23 cellular contexts compared by ENCODE assay signal in the genomic region with DNA sequence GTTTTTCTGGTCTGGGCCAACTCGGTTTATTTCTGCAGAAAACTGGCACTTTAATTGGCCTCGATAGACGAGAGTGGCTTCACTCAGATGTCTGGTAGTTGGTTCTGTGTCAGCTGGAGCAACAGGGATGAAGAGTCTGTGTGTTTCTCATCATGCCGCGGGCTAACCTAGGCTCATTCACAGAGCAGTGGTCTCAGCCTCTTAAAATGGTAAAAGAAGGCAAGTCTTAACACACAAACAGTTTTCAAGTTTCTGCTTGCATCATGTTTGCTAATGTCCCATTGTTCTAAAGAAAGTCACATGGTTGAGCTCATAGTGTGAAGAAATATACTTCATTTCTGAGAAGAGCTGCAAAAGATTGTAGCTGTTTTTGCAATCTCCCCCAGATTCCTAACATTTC. TPM values are rescaled to one million over a fixed set of nuclear protein-coding genes. Genes with fewer than 3 reads are reported as not detected.
A peak's percentile ranks its signal among the peaks of the same experiment; 100 is the strongest.
DNase-seq lines count a peak whose midpoint lies in the region; ATAC-seq, FAIRE-seq and TF ChIP-seq lines count a peak whose summit lies in the region.
"Had no signal": no experiment of that assay in that cellular context is flagged by ENCODE, and none has a peak within 500 bp of the region (broad histone marks: within the 10 kb centered on the region; RNA-seq: fewer than 3 reads in every experiment).

No MANE protein-coding gene starts in this region.

- TF ChIP-seq POLR2A in H54 (IDR thresholded peaks at IDR 0.05; ENCODE audit: low read depth, low read length), result no peak

- H3K9me3 ChIP-seq in lower lobe of right lung (no peaks in the 10 kb centered on the region), endodermal cell (ENCODE audit: control insufficient read depth, low read length) (no peaks in the 10 kb centered on the region)
- H3K9me3 ChIP-seq: spleen, vagina had no signal

- no peak overlapping the region for H3K27ac Mint-ChIP-seq in endodermal cell
- H3K27ac Mint-ChIP-seq in WTC11, result no peak overlapping the region
- H3K27ac Mint-ChIP-seq: activated naive CD8-positive, alpha-beta T cell treated with anti-CD3 and anti-CD28 coated beads, Interleukin-2, amount 10 ng/mL, durations not matched to agents 7 days and 5 days; activated T-cell treated with anti-CD3 and anti-CD28 coated beads, Interleukin-2, amount 50 U/mL, for 72 hours; natural killer cell; T-helper 2 cell treated with Interferon-gamma antibody and Interleukin-4, amounts not matched to agents 5 μg/mL and 100 μg/mL, for 36 hours had no signal

- H3K9ac ChIP-seq in endodermal cell (ENCODE audit: extremely low read depth, low read length, poor library complexity, severe bottlenecking), result no peak overlapping the region

- H3K36me3 Mint-ChIP-seq in endodermal cell (ENCODE audit: low read depth) (no peaks in the 10 kb centered on the region), WTC11 (no peaks in the 10 kb centered on the region)
- H3K36me3 Mint-ChIP-seq: activated naive CD8-positive, alpha-beta T cell treated with anti-CD3 and anti-CD28 coated beads, Interleukin-2, amount 10 ng/mL, durations not matched to agents 7 days and 5 days; natural killer cell had no signal

- H3K27me3 Mint-ChIP-seq in endodermal cell (ENCODE audit: insufficient read depth) (no peaks in the 10 kb centered on the region), WTC11 (ENCODE audit: low read depth) (no peaks in the 10 kb centered on the region)
- H3K27me3 Mint-ChIP-seq: activated naive CD8-positive, alpha-beta T cell treated with anti-CD3 and anti-CD28 coated beads, Interleukin-2, amount 10 ng/mL, durations not matched to agents 7 days and 5 days had no signal

- H3K4me1 ChIP-seq in lower lobe of right lung (no peaks in the 10 kb centered on the region), endodermal cell (ENCODE audit: control insufficient read depth, insufficient read depth, low read length) (no peaks in the 10 kb centered on the region)
- H3K4me1 ChIP-seq: vagina had no signal

- H3K4me1 Mint-ChIP-seq in endodermal cell, result peaks cover 1% of the 10 kb centered on the region
- peaks cover 3% of the 10 kb centered on the region for H3K4me1 Mint-ChIP-seq in WTC11
- H3K4me1 Mint-ChIP-seq: activated naive CD8-positive, alpha-beta T cell treated with anti-CD3 and anti-CD28 coated beads, Interleukin-2, amount 10 ng/mL, durations not matched to agents 7 days and 5 days had no signal

- intact Hi-C loops in lower lobe of right lung (cut with DNase I), result no loop called here

- ATAC-seq in lower lobe of right lung, result peak; percentile 21 to 47
- no peak for ATAC-seq in HG03439 (IDR thresholded peaks at IDR 0.05; ENCODE audit: unreplicated experiment)
- no peak for ATAC-seq in WTC11
- ATAC-seq: activated CD4-positive, CD25-positive, alpha-beta regulatory T cell treated with anti-CD3 and anti-CD28 coated beads, Interleukin-2, amount 50 U/mL, for 24 hours; activated T-cell treated with anti-CD3 and anti-CD28 coated beads, Interleukin-2, amount 50 U/mL, for 72 hours; HCT116; natural killer cell had no signal

- H3K4me3 Mint-ChIP-seq in endodermal cell (no peak overlapping the region), WTC11 (no peak overlapping the region)
- H3K4me3 Mint-ChIP-seq: activated naive CD8-positive, alpha-beta T cell treated with anti-CD3 and anti-CD28 coated beads, Interleukin-2, amount 10 ng/mL, durations not matched to agents 7 days and 5 days; activated T-cell treated with anti-CD3 and anti-CD28 coated beads, Interleukin-2, amount 50 U/mL, for 72 hours; natural killer cell; T-helper 2 cell treated with Interferon-gamma antibody and Interleukin-4, amounts not matched to agents 5 μg/mL and 100 μg/mL, for 36 hours had no signal

- H3K9me3 Mint-ChIP-seq in endodermal cell, result no peaks in the 10 kb centered on the region
- H3K9me3 Mint-ChIP-seq in WTC11, result no peaks in the 10 kb centered on the region
- H3K9me3 Mint-ChIP-seq: activated T-cell treated with anti-CD3 and anti-CD28 coated beads, Interleukin-2, amount 50 U/mL, for 72 hours; natural killer cell; T-helper 2 cell treated with Interferon-gamma antibody and Interleukin-4, amounts not matched to agents 5 μg/mL and 100 μg/mL, for 36 hours had no signal

- DNase-seq in H54 (ENCODE audit: insufficient read length, low spot score), result no peak
- peak; percentile 11 for DNase-seq in OCI-M1 (lab: John Stamatoyannopoulos, UW)
- peak; percentile 67 to 72 for DNase-seq in cardiac fibroblast (ENCODE audit: low read depth in 2 of 2)
- DNase-seq in lower lobe of right lung, result no peak
- DNase-seq in endodermal cell, result no peak
- no peak for DNase-seq in WTC11 (ENCODE audit: low spot score)
- DNase-seq in NCI-H1436 (lab: John Stamatoyannopoulos, UW), result no peak
- DNase-seq: activated CD8-positive, alpha-beta memory T cell treated with anti-CD3 and anti-CD28 coated beads for 24 hours; activated naive CD8-positive, alpha-beta T cell treated with anti-CD3 and anti-CD28 coated beads, Interleukin-2, amount 10 ng/mL, durations not matched to agents 7 days and 5 days; activated T-cell treated with anti-CD3 and anti-CD28 coated beads, Interleukin-2, amount 50 U/mL, for 72 hours; effector memory CD4-positive, alpha-beta T cell; natural killer cell; NCI-H146; NCI-H226; spleen; stimulated activated CD8-positive, alpha-beta memory T cell treated with anti-CD3 and anti-CD28 coated beads, Interleukin-4, amount 100 ng/mL, for 48 hours had no signal

- H3K27me3 ChIP-seq in lower lobe of right lung (ENCODE audit: low read depth), result no peaks in the 10 kb centered on the region
- H3K27me3 ChIP-seq in endodermal cell (ENCODE audit: control insufficient read depth, insufficient read depth, low read length, poor library complexity, severe bottlenecking), result no peaks in the 10 kb centered on the region
- H3K27me3 ChIP-seq: cardiac muscle cell, hepatocyte, spleen, vagina had no signal

- H3K27ac ChIP-seq in lower lobe of right lung, result peak overlapping the region; percentile 54
- H3K27ac ChIP-seq in endodermal cell (ENCODE audit: low read depth, low read length), result no peak overlapping the region
- H3K27ac ChIP-seq: cardiac muscle cell, hepatocyte, vagina had no signal

- 93 to 96% methylated on average over 5 of the region's 5 CpGs for WGBS in endodermal cell (ENCODE audit: insufficient coverage in 1 of 2, insufficient read length in 1 of 2), 2 experiments

- H3K4me3 ChIP-seq in cardiac fibroblast (replicated peaks in 1 of 2; ENCODE audit: low read depth in 2 of 2, low read length in 2 of 2) (no peak overlapping the region), lower lobe of right lung (no peak overlapping the region), endodermal cell (ENCODE audit: low read length) (no peak overlapping the region)
- H3K4me3 ChIP-seq: cardiac muscle cell, hepatocyte, spleen, vagina had no signal

- no peak for TF ChIP-seq CTCF in cardiac fibroblast (IDR thresholded peaks at IDR 0.05; ENCODE audit: low read depth, low read length)
- TF ChIP-seq CTCF in lower lobe of right lung (IDR thresholded peaks at IDR 0.05), result no peak
- TF ChIP-seq CTCF in endodermal cell (conservative IDR thresholded peaks at IDR 0.05), result no peak
- no peak for TF ChIP-seq CTCF in WTC11 (IDR thresholded peaks at IDR 0.05)

- FAIRE-seq in H54 (lab: Jason Lieb, UNC), result peak; percentile 45

- POLR2A ChIA-PET in WTC11 (lab: Charles Lee), result no interaction called here

- H3K36me3 ChIP-seq in lower lobe of right lung (no peaks in the 10 kb centered on the region), endodermal cell (ENCODE audit: control insufficient read depth, insufficient read depth, low read length) (no peaks in the 10 kb centered on the region)
- H3K36me3 ChIP-seq: cardiac muscle cell, spleen, vagina had no signal

- CTCF ChIA-PET in WTC11 (lab: Charles Lee), result interaction anchor here (1.6 kb wide), 1 partner anchor 20 kb away, joined by 7 read pairs; no protein-coding TSS in a partner anchor

TF ChIP-seq in WTC11, 78 proteins besides CTCF, POLR2A, EP300 and RAD21 (continues in another document):
- TF ChIP-seq, protein P1, sequence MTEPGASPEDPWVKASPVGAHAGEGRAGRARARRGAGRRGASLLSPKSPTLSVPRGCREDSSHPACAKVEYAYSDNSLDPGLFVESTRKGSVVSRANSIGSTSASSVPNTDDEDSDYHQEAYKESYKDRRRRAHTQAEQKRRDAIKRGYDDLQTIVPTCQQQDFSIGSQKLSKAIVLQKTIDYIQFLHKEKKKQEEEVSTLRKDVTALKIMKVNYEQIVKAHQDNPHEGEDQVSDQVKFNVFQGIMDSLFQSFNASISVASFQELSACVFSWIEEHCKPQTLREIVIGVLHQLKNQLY (CRISPR knock-in tag; IDR thresholded peaks at IDR 0.05), result no peak
- TF ChIP-seq EMX1 (CRISPR knock-in tag; IDR thresholded peaks at IDR 0.05) (no peak), CBFB (CRISPR knock-in tag; IDR thresholded peaks at IDR 0.05; ENCODE audit: low read depth) (no peak), ZNF219 (CRISPR knock-in tag; IDR thresholded peaks at IDR 0.05; ENCODE audit: borderline replicate concordance) (no peak), FOXJ3 (CRISPR knock-in tag; IDR thresholded peaks at IDR 0.05; ENCODE audit: borderline replicate concordance) (no peak), SP1 (CRISPR knock-in tag; conservative IDR thresholded peaks at IDR 0.05) (no peak), ZNF232 (CRISPR knock-in tag; IDR thresholded peaks at IDR 0.05) (no peak), TEAD4 (CRISPR knock-in tag; IDR thresholded peaks at IDR 0.05) (no peak), GTF2I (CRISPR knock-in tag; conservative IDR thresholded peaks at IDR 0.05) (no peak)
- TF ChIP-seq, protein P2, sequence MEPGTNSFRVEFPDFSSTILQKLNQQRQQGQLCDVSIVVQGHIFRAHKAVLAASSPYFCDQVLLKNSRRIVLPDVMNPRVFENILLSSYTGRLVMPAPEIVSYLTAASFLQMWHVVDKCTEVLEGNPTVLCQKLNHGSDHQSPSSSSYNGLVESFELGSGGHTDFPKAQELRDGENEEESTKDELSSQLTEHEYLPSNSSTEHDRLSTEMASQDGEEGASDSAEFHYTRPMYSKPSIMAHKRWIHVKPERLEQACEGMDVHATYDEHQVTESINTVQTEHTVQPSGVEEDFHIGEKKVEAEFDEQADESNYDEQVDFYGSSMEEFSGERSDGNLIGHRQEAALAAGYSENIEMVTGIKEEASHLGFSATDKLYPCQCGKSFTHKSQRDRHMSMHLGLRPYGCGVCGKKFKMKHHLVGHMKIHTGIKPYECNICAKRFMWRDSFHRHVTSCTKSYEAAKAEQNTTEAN (CRISPR knock-in tag; IDR thresholded peaks at IDR 0.05), result no peak

RNA-seq across cellular contexts. Expression of a gene that starts 37.5 kb away (rescaled TPM):
- 173 TPM for total RNA-seq in lower lobe of right lung
- total RNA-seq in endodermal cell, result 10 to 100 TPM; 18.0 to 21.4 TPM
- 11.0 TPM for polyA plus RNA-seq in endodermal cell (2013, experiment 1 of 2)
- polyA plus RNA-seq in endodermal cell (2013, experiment 2 of 2), result 11.1 TPM
- 9.5 to 13.6 TPM (median 12.3 TPM) in 3 replicates for total RNA-seq in WTC11 (2021)

Comparison
In these comparisons a context has a peak if more than half of its experiments do, and no peak if none do; other contexts are left out.
1. DNase-seq: peak in OCI-M1 (single experiment) and cardiac fibroblast (2 of 2); none in H54 (single experiment), lower lobe of right lung (single experiment), endodermal cell (single experiment), WTC11 (single experiment) and NCI-H1436 (single experiment).
2. ATAC-seq: peak in lower lobe of right lung (2 of 2); none in HG03439 (single experiment) and WTC11 (single experiment).